ENCODE assay signal across 17 cellular contexts in the genomic region with DNA sequence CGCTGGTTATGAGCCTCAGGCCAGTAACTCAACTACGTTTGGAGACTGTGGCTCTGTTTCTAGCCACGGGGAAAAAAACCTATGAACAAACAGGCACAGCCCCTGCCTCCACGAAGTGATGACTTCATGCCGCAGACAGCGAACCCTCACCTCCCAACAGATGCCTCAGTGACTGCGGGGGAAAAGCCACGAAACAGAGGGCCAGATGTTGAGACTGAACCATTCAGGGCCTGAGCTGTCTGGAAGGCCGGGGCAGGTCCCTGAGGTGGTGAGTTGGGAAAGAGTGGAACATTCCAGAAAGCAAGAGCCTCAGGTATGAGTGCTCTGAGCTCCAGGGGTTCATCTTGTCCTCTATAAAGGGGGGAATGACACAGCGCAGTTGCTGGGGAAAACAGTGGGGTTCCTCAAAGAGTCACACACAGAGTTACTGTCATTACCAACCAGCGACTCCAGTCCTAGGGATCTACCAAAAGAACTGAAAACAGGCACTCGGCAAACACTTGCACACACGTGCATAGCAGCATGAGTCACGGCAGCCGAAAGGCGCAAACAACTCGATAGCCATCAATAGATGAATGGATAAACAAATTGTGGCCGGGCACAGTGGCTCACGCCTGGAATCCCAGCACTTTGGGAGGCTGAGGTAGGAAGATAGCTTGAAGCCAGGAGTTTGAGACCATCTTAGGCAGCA. TPM values are rescaled to one million over a fixed set of nuclear protein-coding genes. Genes with fewer than 3 reads are reported as not detected.
DNase-seq lines count a peak whose midpoint lies in the region; ATAC-seq, FAIRE-seq and TF ChIP-seq lines count a peak whose summit lies in the region.
"Had no signal": no experiment of that assay in that cellular context is flagged by ENCODE, and none has a peak within 500 bp of the region (broad histone marks: within the 10 kb centered on the region; RNA-seq: fewer than 3 reads in every experiment).

No MANE protein-coding gene starts in this region.

- H3K36me3 ChIP-seq in left ventricle myocardium inferior (peaks cover 9% of the 10 kb centered on the region), heart left ventricle (peaks cover 0 to 21% (median 0%) of the 10 kb centered on the region in 9 donors), PC-9 (ENCODE audit: low read depth) (no peaks in the 10 kb centered on the region)
- H3K36me3 ChIP-seq: prostate gland had no signal

- CTCF ChIA-PET in PC-9 (lab: Charles Lee), result interaction anchor here (0.9 kb wide), 1 partner anchor 32 kb away, joined by 3 read pairs; no protein-coding TSS in a partner anchor

- TF ChIP-seq CTCF in left ventricle myocardium inferior (IDR thresholded peaks at IDR 0.05; ENCODE audit: borderline replicate concordance), result no peak
- TF ChIP-seq CTCF in heart left ventricle (IDR thresholded peaks at IDR 0.05), result no peak
- TF ChIP-seq CTCF in PC-9 (conservative IDR thresholded peaks at IDR 0.05), result no peak
- TF ChIP-seq CTCF in fibroblast of mammary gland (conservative IDR thresholded peaks at IDR 0.05; ENCODE audit: control insufficient read depth, insufficient read depth, low read depth, low read length), result no peak
- no peak for TF ChIP-seq CTCF in GM13976 (IDR thresholded peaks at IDR 0.05; ENCODE audit: borderline replicate concordance, control extremely low read depth, extremely low read depth, insufficient read depth, missing control alignments)

- H3K4me3 ChIP-seq in left ventricle myocardium inferior (no peak overlapping the region), heart left ventricle (no peak overlapping the region), PC-9 (no peak overlapping the region), fibroblast of mammary gland (ENCODE audit: control insufficient read depth, low read depth, low read length) (no peak overlapping the region)
- H3K4me3 ChIP-seq: dorsolateral prefrontal cortex, prostate gland had no signal

- intact Hi-C loops in left ventricle myocardium inferior (cut with micrococcal nuclease) (no loop called here), heart left ventricle (cut with DNase I) (no loop called here), PC-9 (cut with micrococcal nuclease; ENCODE audit: unreplicated experiment) (no loop called here)

- TF ChIP-seq POLR2A in heart left ventricle (IDR thresholded peaks at IDR 0.05), result no peak

- DNase-seq in left ventricle myocardium inferior (no peak), heart left ventricle (no peak), PC-9 (peak; percentile 61 to 85), fibroblast of mammary gland (ENCODE audit: low read depth) (peak; percentile 59), urothelium cell line (ENCODE audit: low spot score) (peak; percentile 38), GM13976 (ENCODE audit: low spot score) (no peak)
- DNase-seq: activated gamma-delta T cell treated with Interleukin-2 at 50 U/mL for 16 hours; Calu3; dorsolateral prefrontal cortex; Karpas-422; NCI-H1417 treated with DMSO at 0.1 percent for 48 hours; NCI-H446; stimulated activated CD4-positive, alpha-beta T cell treated with anti-CD3 and anti-CD28 coated beads, Interleukin-1b, Interleukin-23, amount 100 ng/mL, for 48 hours had no signal

- no TSS peak for BruUV-seq in PC-9 (replicated peaks; lab: Mats Ljungman, UMichigan)

- H3K27me3 ChIP-seq in left ventricle myocardium inferior (ENCODE audit: low read depth) (no peaks in the 10 kb centered on the region), heart left ventricle (no peaks in the 10 kb centered on the region), PC-9 (ENCODE audit: insufficient read depth, low read depth) (no peaks in the 10 kb centered on the region)
- H3K27me3 ChIP-seq: dorsolateral prefrontal cortex had no signal

- H3K4me1 ChIP-seq in left ventricle myocardium inferior (peaks cover 53% of the 10 kb centered on the region), heart left ventricle (peaks cover 0 to 44% (median 13%) of the 10 kb centered on the region in 12 donors), PC-9 (replicated peaks; ENCODE audit: insufficient read depth) (peaks cover 15% of the 10 kb centered on the region)
- H3K4me1 ChIP-seq: prostate gland had no signal

- H3K9me3 ChIP-seq in left ventricle myocardium inferior (replicated peaks) (no peaks in the 10 kb centered on the region), heart left ventricle (no peaks in the 10 kb centered on the region), PC-9 (ENCODE audit: insufficient read depth, low read depth) (no peaks in the 10 kb centered on the region)
- H3K9me3 ChIP-seq: prostate gland had no signal

- no peaks in the 10 kb centered on the region for H4K20me1 ChIP-seq in PC-9 (ENCODE audit: insufficient read depth)

- 77 to 81% (median 81%) methylated on average over 19 of the region's 19 CpGs for WGBS in heart left ventricle, 4 donors

- no peak for ATAC-seq in heart left ventricle
- no peak for ATAC-seq in HG02870 (IDR thresholded peaks at IDR 0.05; ENCODE audit: unreplicated experiment)
- ATAC-seq in GM19035 (IDR thresholded peaks at IDR 0.05; ENCODE audit: unreplicated experiment), result no peak
- ATAC-seq: left lobe of liver had no signal

- H3K27ac ChIP-seq in left ventricle myocardium inferior (replicated peaks), result peak overlapping the region; percentile 96
- peak overlapping the region in 4 of 12 donors; percentile 17 to 95 (median 70) for H3K27ac ChIP-seq in heart left ventricle
- H3K27ac ChIP-seq in PC-9, result no peak overlapping the region
- H3K27ac ChIP-seq: prostate gland had no signal

- POLR2A ChIA-PET in PC-9 (lab: Charles Lee; ENCODE audit: unreplicated experiment), result interaction anchor here (0.5 to 0.6 kb wide), 2 partner anchors 80 to 177 kb away, joined by 3 to 7 read pairs; no protein-coding TSS in a partner anchor

- peaks cover 18% of the 10 kb centered on the region; the same call in 1 of the 2 replicates for H3F3A ChIP-seq in PC-9 (ENCODE audit: insufficient read depth, low read depth)

- no peaks in the 10 kb centered on the region for H3K9me2 ChIP-seq in PC-9 (ENCODE audit: insufficient read depth)

- H3K79me2 ChIP-seq in PC-9 (ENCODE audit: low read depth), result no peaks in the 10 kb centered on the region

- FAIRE-seq in urothelium cell line (lab: Jason Lieb, UNC), result no peak

- in situ Hi-C loops in GM13976 (cut with MboI; ENCODE audit: low sequenced_read_pairs, unreplicated experiment), result no loop called here

- no peak overlapping the region for H2AFZ ChIP-seq in PC-9

- H3K4me2 ChIP-seq in PC-9, result peak overlapping the region; percentile 21; the same call in 1 of the 2 replicates

RNA-seq across cellular contexts. Expression of a gene that starts 15.3 kb away (rescaled TPM):
- total RNA-seq in left ventricle myocardium inferior (120 TPM), heart left ventricle (100 to 1,000 TPM in 6 of 9 donors, 10 to 100 TPM in 3; 78.8 to 293 (median 109) TPM), PC-9 (2021) (not detected in 2 replicates)
- polyA plus RNA-seq in heart left ventricle, result 100 to 1,000 TPM in 1 of 2 donors, 10 to 100 TPM in 1; 56.1 to 166 TPM
- total RNA-seq: Calu3 had no signal

RNA-seq across cellular contexts. Expression of a gene that starts 28.5 kb away (rescaled TPM):
- total RNA-seq in left ventricle myocardium inferior (47.3 TPM), heart left ventricle (10 to 100 TPM; 24.8 to 36.0 (median 33.4) TPM), PC-9 (2021) (1.3 and 1.6 TPM in 2 replicates)
- 10 to 100 TPM; 13.6 to 37.9 TPM for polyA plus RNA-seq in heart left ventricle
- total RNA-seq: Calu3 had no signal

Comparison
In these comparisons a context has a peak if more than half of its experiments do, and no peak if none do; other contexts are left out.
1. DNase-seq: peak in PC-9 (2 of 2), fibroblast of mammary gland (single experiment) and urothelium cell line (single experiment); none in left ventricle myocardium inferior (single experiment), heart left ventricle (0 of 5) and GM13976 (single experiment).
2. RNA of a gene that starts 15.3 kb away (total RNA-seq): 120 TPM in left ventricle myocardium inferior (single experiment) and 78.8 to 293 TPM in heart left ventricle; not detected in PC-9; every median in the first group is over 10 times any median in the second.